Comparison of ENCODE assay signal across 15 cellular contexts in genomic region chr5:118984602-118985001, GRCh38. TPM values are rescaled to one million over a fixed set of nuclear protein-coding genes. Genes with fewer than 3 reads are reported as not detected.
DNase-seq lines count a peak whose midpoint lies in the region; ATAC-seq and TF ChIP-seq lines count a peak whose summit lies in the region.
"Had no signal": no experiment of that assay in that cellular context is flagged by ENCODE, and none has a peak within 500 bp of the region (broad histone marks: within the 10 kb centered on the region; RNA-seq: fewer than 3 reads in every experiment).

No MANE protein-coding gene starts in this region.

- H3K4me1 ChIP-seq in PC-3 (ENCODE audit: insufficient read depth, low read length) (peaks cover 33% of the 10 kb centered on the region), MM.1S (ENCODE audit: low read length) (no peaks in the 10 kb centered on the region), gastroesophageal sphincter (peaks cover 4 to 15% (median 8%) of the 10 kb centered on the region in 3 donors)

- H3K9ac ChIP-seq in PC-3 (ENCODE audit: low read length) = no peak overlapping the region
- H3K9ac ChIP-seq in MM.1S (ENCODE audit: low read length) = no peak overlapping the region

- POLR2A ChIA-PET in PC-3 (lab: Charles Lee; ENCODE audit: unreplicated experiment) = no interaction called here

- H3K9me3 ChIP-seq in PC-3 (ENCODE audit: low read length) (no peaks in the 10 kb centered on the region), MM.1S (replicated peaks; ENCODE audit: insufficient read depth, low read length) (no peaks in the 10 kb centered on the region), gastroesophageal sphincter (no peaks in the 10 kb centered on the region)
- H3K9me3 ChIP-seq: MG63, neutrophil had no signal

- TF ChIP-seq CTCF in PC-3 (conservative IDR thresholded peaks at IDR 0.05; ENCODE audit: low read depth, low read length) (no peak), choroid plexus epithelial cell (conservative IDR thresholded peaks at IDR 0.05; ENCODE audit: low read depth, low read length) (no peak), MM.1S (IDR thresholded peaks at IDR 0.05; ENCODE audit: low read length) (no peak), gastroesophageal sphincter (IDR thresholded peaks at IDR 0.05) (no peak)

- peaks cover 16% of the 10 kb centered on the region; the same call in 1 of the 2 replicates for H3K79me2 ChIP-seq in PC-3 (ENCODE audit: low read length)
- H3K79me2 ChIP-seq in MM.1S (ENCODE audit: low read length) = no peaks in the 10 kb centered on the region

- intact Hi-C loops in PC-3 (cut with micrococcal nuclease) = loop anchor here (10.0 kb wide), 1 partner anchor 230 kb away; no protein-coding TSS in a partner anchor

- CTCF ChIA-PET in PC-3 (lab: Charles Lee) = no interaction called here

- BruUV-seq in PC-3 (replicated peaks; lab: Mats Ljungman, UMichigan) = no TSS peak

- ATAC-seq in PC-3 = no peak
- no peak for ATAC-seq in HG03457 (IDR thresholded peaks at IDR 0.05; ENCODE audit: unreplicated experiment)
- no peak for ATAC-seq in GM18873 (IDR thresholded peaks at IDR 0.05; ENCODE audit: low FRiP score, unreplicated experiment)
- no peak for ATAC-seq in gastroesophageal sphincter
- ATAC-seq: activated CD8-positive, alpha-beta memory T cell treated with anti-CD3 and anti-CD28 coated beads, Interleukin-2, amount 10 ng/mL, durations not matched to agents 7 days and 5 days had no signal

- no peaks in the 10 kb centered on the region for H3K9me2 ChIP-seq in PC-3 (replicated peaks; ENCODE audit: low read length)
- no peaks in the 10 kb centered on the region for H3K9me2 ChIP-seq in MM.1S (replicated peaks; ENCODE audit: insufficient read depth, low read length)

- DNase-seq in EL = peak; percentile 75
- DNase-seq in PC-3 = peak; percentile 16
- DNase-seq in choroid plexus epithelial cell (ENCODE audit: low read depth) = peak; percentile 44
- DNase-seq in non-pigmented ciliary epithelial cell (ENCODE audit: low read depth) = peak; percentile 26
- DNase-seq in MM.1S = no peak
- DNase-seq: activated CD8-positive, alpha-beta memory T cell treated with anti-CD3 and anti-CD28 coated beads, Interleukin-2, amount 10 ng/mL, durations not matched to agents 7 days and 5 days; activated effector memory CD4-positive, alpha-beta T cell treated with anti-CD3 and anti-CD28 coated beads, Interleukin-2, amount 50 U/mL, for 16 hours; MG63; NCI-H2081 treated with DMSO at 0.1 percent for 48 hours; NCI-H69; stimulated activated naive CD4-positive, alpha-beta T cell had no signal

- H3K36me3 ChIP-seq in PC-3 (ENCODE audit: low read depth, low read length) (no peaks in the 10 kb centered on the region), MM.1S (replicated peaks; ENCODE audit: insufficient read depth, low read length) (no peaks in the 10 kb centered on the region), gastroesophageal sphincter (peaks cover 0 to 8% of the 10 kb centered on the region in 2 donors)
- H3K36me3 ChIP-seq: MG63, neutrophil had no signal

- H4K20me1 ChIP-seq in PC-3 (ENCODE audit: low read length) (no peaks in the 10 kb centered on the region), MM.1S (ENCODE audit: insufficient read depth, low read length) (no peaks in the 10 kb centered on the region)

- H3K4me2 ChIP-seq in PC-3 (ENCODE audit: low read length) (no peak overlapping the region), MM.1S (ENCODE audit: low read depth, low read length) (no peak overlapping the region)

- TF ChIP-seq EP300 in gastroesophageal sphincter (IDR thresholded peaks at IDR 0.05) = no peak

- H2AFZ ChIP-seq in PC-3 (ENCODE audit: low read length) (no peak overlapping the region), MM.1S (ENCODE audit: low read length) (no peak overlapping the region)

- H3K27me3 ChIP-seq in PC-3 (ENCODE audit: low read length) = no peaks in the 10 kb centered on the region
- H3K27me3 ChIP-seq in MM.1S (replicated peaks; ENCODE audit: insufficient read depth, low read length) = no peaks in the 10 kb centered on the region
- no peaks in the 10 kb centered on the region for H3K27me3 ChIP-seq in gastroesophageal sphincter
- H3K27me3 ChIP-seq: MG63, neutrophil had no signal

- no peaks in the 10 kb centered on the region for H3F3A ChIP-seq in PC-3 (ENCODE audit: low read length, unreplicated experiment)
- no peaks in the 10 kb centered on the region for H3F3A ChIP-seq in MM.1S (ENCODE audit: insufficient read depth, low read length)

- H3K27ac ChIP-seq in PC-3 (ENCODE audit: low read length) = no peak overlapping the region
- H3K27ac ChIP-seq in MM.1S (ENCODE audit: low read length) = no peak overlapping the region
- no peak overlapping the region for H3K27ac ChIP-seq in gastroesophageal sphincter
- H3K27ac ChIP-seq: neutrophil had no signal

- TF ChIP-seq POLR2A in gastroesophageal sphincter (IDR thresholded peaks at IDR 0.05) = no peak

- H3K4me3 ChIP-seq in PC-3 (ENCODE audit: low read length) (no peak overlapping the region), choroid plexus epithelial cell (ENCODE audit: low read depth, low read length) (no peak overlapping the region), MM.1S (ENCODE audit: low read length) (no peak overlapping the region), gastroesophageal sphincter (no peak overlapping the region)
- H3K4me3 ChIP-seq: MG63 had no signal

RNA-seq across cellular contexts. Expression of gene DTWD2, which starts 3.7 kb away (rescaled TPM):
- total RNA-seq in PC-3 (2014; rRNA removed) = 16.5 and 24.4 TPM in 2 replicates
- total RNA-seq in gastroesophageal sphincter = 10 to 100 TPM in 3 of 4 donors, 1 to 10 TPM in 1; 7.9 to 14.2 (median 12.6) TPM
